In the genomic region with DNA sequence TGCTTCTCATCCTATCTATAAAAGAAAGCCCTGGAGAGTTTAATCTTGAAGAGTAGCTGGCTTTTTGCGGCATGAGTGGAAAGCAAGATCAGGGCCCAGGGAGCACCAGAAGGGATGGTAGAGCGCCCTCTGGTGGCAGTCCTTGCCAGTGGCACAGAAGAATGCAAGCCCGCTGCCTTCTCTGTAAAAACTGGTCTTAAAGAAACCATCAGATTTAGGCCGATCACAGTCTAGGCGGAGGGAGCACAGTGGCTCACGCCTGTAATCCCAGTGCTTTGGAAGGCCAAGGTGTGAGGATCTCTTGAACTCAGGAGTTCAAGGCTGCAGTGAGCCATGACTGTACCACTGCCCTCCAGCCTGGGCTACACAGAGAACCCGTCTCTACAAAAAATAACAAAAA, we compare ENCODE assay signal across 8 cellular contexts. TPM values are rescaled to one million over a fixed set of nuclear protein-coding genes. Genes with fewer than 3 reads are reported as not detected.
DNase-seq lines count a peak whose midpoint lies in the region; ATAC-seq and TF ChIP-seq lines count a peak whose summit lies in the region.

No MANE protein-coding gene starts in this region.

- H3K27ac ChIP-seq in AG04450 (ENCODE audit: low read depth, low read length), result no peak overlapping the region
- no peak overlapping the region for H3K27ac ChIP-seq in stomach

- H3K4me1 ChIP-seq in neuron (ENCODE audit: insufficient read depth, low read length) (peaks cover 3% of the 10 kb centered on the region), stomach (peaks cover 0 to 25% (median 6%) of the 10 kb centered on the region in 4 donors)

- no peak for TF ChIP-seq EP300 in stomach (IDR thresholded peaks at IDR 0.05)

- CTCF ChIA-PET in AG04450 (lab: Charles Lee), result interaction anchor here (0.6 to 7.5 kb wide), 79 partner anchors 8 to 415 kb away, joined by 3 to 325 read pairs (median 4); a partner anchor contains a TSS

- H2AFZ ChIP-seq in neuron (ENCODE audit: low read depth, low read length), result peak overlapping the region; percentile 17

- peak; percentile 68 for DNase-seq in AG04450 (ENCODE audit: low read depth, low spot score)
- DNase-seq in KG1 (lab: John Stamatoyannopoulos, UW), result peak; percentile 47
- DNase-seq in RPMI7951 (ENCODE audit: low read depth), result peak; percentile 77
- peak; percentile 58 for DNase-seq in activated T-helper 1 cell treated with Interleukin-2 at 50 U/mL for 16 hours (ENCODE audit: low read depth)
- DNase-seq in fibroblast of villous mesenchyme (ENCODE audit: low read depth), result peak; percentile 89
- DNase-seq in stomach, result peak; percentile 90

- TF ChIP-seq CTCF in AG04450 (IDR thresholded peaks at IDR 0.05; ENCODE audit: low read depth, low read length), result peak; percentile 97
- peak; percentile 94 for TF ChIP-seq CTCF in fibroblast of villous mesenchyme (IDR thresholded peaks at IDR 0.05; ENCODE audit: insufficient read depth, low read depth, low read length)
- peak in 6 of 7 experiments; percentile 24 to 95 (median 90) for TF ChIP-seq CTCF in stomach (IDR thresholded peaks at IDR 0.05)

- intact Hi-C loops in stomach (cut with DNase I; ENCODE audit: low total_unique reads), result no loop called here

- H3K9me3 ChIP-seq in AG04450 (ENCODE audit: control insufficient read depth, insufficient read depth, low read length) (no peaks in the 10 kb centered on the region), neuron (ENCODE audit: low read length) (no peaks in the 10 kb centered on the region), stomach (no peaks in the 10 kb centered on the region)

- no peak for TF ChIP-seq POLR2A in stomach (IDR thresholded peaks at IDR 0.05)

- peak; percentile 62 for ATAC-seq in GM19023 (IDR thresholded peaks at IDR 0.05; ENCODE audit: unreplicated experiment)

- 14 to 24% (median 16%) methylated on average over 4 to 7 of the region's 7 CpGs for WGBS in stomach, 5 donors

- H3K27me3 ChIP-seq in AG04450 (ENCODE audit: control insufficient read depth, insufficient read depth, low read length) (no peaks in the 10 kb centered on the region), neuron (ENCODE audit: insufficient read depth, low read length) (no peaks in the 10 kb centered on the region), stomach (no peaks in the 10 kb centered on the region)

- H3K4me3 ChIP-seq in AG04450 (ENCODE audit: low read depth, low read length) (no peak overlapping the region), fibroblast of villous mesenchyme (ENCODE audit: low read depth, low read length) (no peak overlapping the region), neuron (ENCODE audit: low read length) (no peak overlapping the region), stomach (no peak overlapping the region)

- POLR2A ChIA-PET in AG04450 (lab: Yijun Ruan, JAX), result interaction anchor here (0.7 kb wide), 1 partner anchor 200 kb away, joined by 4 read pairs; no protein-coding TSS in a partner anchor

- H3K36me3 ChIP-seq in neuron (ENCODE audit: insufficient read depth, low read length) (no peaks in the 10 kb centered on the region), stomach (no peaks in the 10 kb centered on the region)

RNA-seq across cellular contexts. Expression of a gene that starts 35.6 kb away (rescaled TPM):
- polyA plus RNA-seq in AG04450 (2011; rRNA removed), result not detected in 2 replicates
- polyA minus RNA-seq in AG04450 (2011; rRNA and poly(A)+ RNA removed), result not detected in 2 replicates
- total RNA-seq in RPMI7951 (2014; rRNA removed; shearing (Covaris generic)), result not detected in 2 replicates
- not detected in 2 replicates for total RNA-seq in fibroblast of villous mesenchyme
- not detected for total RNA-seq in stomach
- not detected for polyA plus RNA-seq in stomach

RNA-seq across cellular contexts. Expression of a gene that starts 36.3 kb away (rescaled TPM):
- 16.1 and 18.2 TPM in 2 replicates for polyA plus RNA-seq in AG04450 (2011; rRNA removed)
- 21.2 and 24.0 TPM in 2 replicates for polyA minus RNA-seq in AG04450 (2011; rRNA and poly(A)+ RNA removed)
- total RNA-seq in RPMI7951 (2014; rRNA removed; shearing (Covaris generic)), result 5.9 and 7.2 TPM in 2 replicates
- 27.6 and 31.2 TPM in 2 replicates for total RNA-seq in fibroblast of villous mesenchyme
- total RNA-seq in stomach, result 10 to 100 TPM; 13.0 to 44.6 (median 39.7) TPM
- polyA plus RNA-seq in stomach, result 10 to 100 TPM in 2 of 3 donors, 1 to 10 TPM in 1; 8.5 to 38.2 (median 11.1) TPM
